In the genomic region with DNA sequence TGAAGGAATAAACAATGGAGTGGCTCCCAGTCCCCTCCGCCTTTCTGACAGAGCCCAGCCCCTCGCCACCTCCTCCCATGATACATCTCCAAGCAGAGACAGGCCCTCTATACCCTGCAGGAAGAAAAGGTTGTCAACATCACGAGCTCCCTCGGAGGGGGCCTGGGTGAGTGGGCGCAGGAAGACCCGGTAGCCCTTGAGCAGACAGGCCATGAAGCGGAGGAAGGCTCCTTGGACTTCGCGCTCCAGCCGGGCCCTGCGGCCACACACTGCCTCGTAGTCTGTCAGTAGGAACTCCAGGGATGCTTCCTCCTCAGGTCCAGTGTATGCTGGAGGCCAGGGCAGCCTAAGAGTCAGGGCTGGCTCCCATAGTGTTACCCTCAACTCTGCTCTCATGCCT, we compare ENCODE assay signal across 23 cellular contexts. TPM values are rescaled to one million over a fixed set of nuclear protein-coding genes. Genes with fewer than 3 reads are reported as not detected.
DNase-seq lines count a peak whose midpoint lies in the region; ATAC-seq, FAIRE-seq and TF ChIP-seq lines count a peak whose summit lies in the region.
"Had no signal": no experiment of that assay in that cellular context is flagged by ENCODE, and none has a peak within 500 bp of the region (broad histone marks: within the 10 kb centered on the region; RNA-seq: fewer than 3 reads in every experiment).

No MANE protein-coding gene starts in this region.

- no peak for ATAC-seq in SK-N-SH treated with all-trans-retinoic acid at 6 μM for 48 hours
- ATAC-seq in activated B cell treated with CpG ODN at 0.5 μM for 24 hours (ENCODE audit: low read depth): no peak

- H3K36me3 Mint-ChIP-seq in activated B cell treated with CpG ODN at 0.5 μM for 24 hours (ENCODE audit: low read depth): peaks cover 88% of the 10 kb centered on the region
- H3K36me3 Mint-ChIP-seq in neural crest cell (ENCODE audit: low read depth): peaks cover 5% of the 10 kb centered on the region

- WGBS in SK-N-SH (ENCODE audit: low lambda C conversion rate): 94% methylated on average over 6 of the region's 12 CpGs

- no peaks in the 10 kb centered on the region for H4K20me1 ChIP-seq in SK-N-SH (ENCODE audit: insufficient read depth)

- intact Hi-C loops in activated B cell treated with CpG ODN at 0.5 μM for 24 hours (cut with micrococcal nuclease): no loop called here

- peaks cover 7 to 68% of the 10 kb centered on the region in 2 experiments for H3K36me3 ChIP-seq in SK-N-SH (replicated peaks in 1 of 2; ENCODE audit: control insufficient read depth in 1 of 2, insufficient read depth in 2 of 2, low read length in 1 of 2)

- H3K9me3 Mint-ChIP-seq in activated B cell treated with CpG ODN at 0.5 μM for 24 hours (no peaks in the 10 kb centered on the region), neural crest cell (no peaks in the 10 kb centered on the region)
- H3K9me3 Mint-ChIP-seq: CD14-positive monocyte had no signal

- peak overlapping the region; percentile 41 for H3K27ac Mint-ChIP-seq in activated B cell treated with CpG ODN at 0.5 μM for 24 hours
- H3K27ac Mint-ChIP-seq in neural crest cell (ENCODE audit: unreplicated experiment): peak overlapping the region; percentile 78

- peaks cover 24% of the 10 kb centered on the region for H3K4me1 Mint-ChIP-seq in activated B cell treated with CpG ODN at 0.5 μM for 24 hours
- peaks cover 2% of the 10 kb centered on the region for H3K4me1 Mint-ChIP-seq in neural crest cell

- TF ChIP-seq POLR2A in H54 (IDR thresholded peaks at IDR 0.05; ENCODE audit: low read depth, low read length): no peak

- H3K9ac ChIP-seq in SK-N-SH: no peak overlapping the region
- H3K9ac ChIP-seq: KMS-11 had no signal

- H3K4me3 Mint-ChIP-seq in activated B cell treated with CpG ODN at 0.5 μM for 24 hours (no peak overlapping the region), neural crest cell (peak overlapping the region; percentile 54)

- H3K27me3 ChIP-seq in SK-N-SH (ENCODE audit: insufficient read depth): no peaks in the 10 kb centered on the region

- H3K4me3 ChIP-seq in SK-N-SH (ENCODE audit: low read depth in 2 of 2, low read length in 1 of 2): no peak overlapping the region
- H3K4me3 ChIP-seq: HAP-1 had no signal

- CTCF ChIA-PET in SK-N-SH (lab: Yijun Ruan, JAX): interaction anchor here (0.8 to 1.8 kb wide), 6 partner anchors 10 to 142 kb away, joined by 3 to 6 read pairs (median 4); a partner anchor contains a TSS
- CTCF ChIA-PET in activated B cell treated with CpG ODN at 0.5 μM for 24 hours (lab: Charles Lee): no interaction called here

- peaks cover 0 to 6% of the 10 kb centered on the region in 2 experiments; a peak in 1 of 4 replicates for H3K4me1 ChIP-seq in SK-N-SH (ENCODE audit: control insufficient read depth in 1 of 2, insufficient read depth in 2 of 2, low read depth in 1 of 2, low read length in 1 of 2)
- H3K4me1 ChIP-seq: Caco-2, HAP-1 had no signal

- no peak for FAIRE-seq in H54 (lab: Jason Lieb, UNC)
- FAIRE-seq: GM19239 had no signal

- H3K27ac ChIP-seq in SK-N-SH (ENCODE audit: low read depth in 2 of 2, low read length in 1 of 2): no peak overlapping the region
- H3K27ac ChIP-seq in substantia nigra (ENCODE audit: low read depth, low read length, poor library complexity, severe bottlenecking): peak overlapping the region; percentile 42
- H3K27ac ChIP-seq: 22Rv1, HL-60, KMS-11 had no signal

- no peak for TF ChIP-seq RAD21 in SK-N-SH (IDR thresholded peaks at IDR 0.05; ENCODE audit: low read length)

- H2AFZ ChIP-seq in SK-N-SH (ENCODE audit: low read depth): no peak overlapping the region

- POLR2A ChIA-PET in SK-N-SH (lab: Yijun Ruan, JAX): interaction anchor here (0.7 to 1.6 kb wide), 3 partner anchors 8 to 28 kb away, joined by 3 to 6 read pairs (median 3); a partner anchor contains a TSS
- POLR2A ChIA-PET in activated B cell treated with CpG ODN at 0.5 μM for 24 hours (lab: Charles Lee): interaction anchor here (0.6 to 2.5 kb wide), 8 partner anchors 11 to 1056 kb away, joined by 3 to 13 read pairs (median 4); a partner anchor contains a TSS

- H3K9me2 ChIP-seq in SK-N-SH: no peaks in the 10 kb centered on the region

- no peak for TF ChIP-seq EP300 in SK-N-SH (IDR thresholded peaks at IDR 0.05; ENCODE audit: borderline replicate concordance in 1 of 2, low read depth in 1 of 2, low read length in 1 of 2)

- TF ChIP-seq CTCF in SK-N-SH (IDR thresholded peaks at IDR 0.05): no peak
- no peak for TF ChIP-seq CTCF in activated B cell treated with CpG ODN at 0.5 μM for 24 hours (IDR thresholded peaks at IDR 0.05)
- TF ChIP-seq CTCF in neural crest cell (conservative IDR thresholded peaks at IDR 0.05): no peak

- no peak overlapping the region for H3K4me2 ChIP-seq in SK-N-SH
- H3K4me2 ChIP-seq: KMS-11 had no signal

- peaks cover 9% of the 10 kb centered on the region for H3K79me2 ChIP-seq in SK-N-SH (ENCODE audit: insufficient read depth)

- peak; percentile 12 for DNase-seq in SK-N-SH
- no peak for DNase-seq in activated B cell treated with CpG ODN at 0.5 μM for 24 hours
- no peak for DNase-seq in neural crest cell (ENCODE audit: low read depth, low spot score)
- DNase-seq in substantia nigra (lab: John Stamatoyannopoulos, UW): no peak
- DNase-seq in hippocampal formation (lab: John Stamatoyannopoulos, UW): no peak
- no peak for DNase-seq in cortex of kidney (lab: John Stamatoyannopoulos, UW)
- DNase-seq in H54 (ENCODE audit: insufficient read length, low spot score): no peak
- DNase-seq: AML-193, Caco-2, DMS153, GF-D8, MV-4-11, NCI-H1694 treated with DMSO at 0.1 percent for 48 hours, NCI-H510A treated with DMSO at 0.1 percent for 48 hours, NCI-H774, SHP77 had no signal

- H3F3A ChIP-seq in SK-N-SH (replicated peaks; ENCODE audit: insufficient read depth): no peaks in the 10 kb centered on the region

- H3K9me3 ChIP-seq in SK-N-SH: no peaks in the 10 kb centered on the region
- H3K9me3 ChIP-seq: Caco-2, HAP-1 had no signal

- no peaks in the 10 kb centered on the region for H3K27me3 Mint-ChIP-seq in activated B cell treated with CpG ODN at 0.5 μM for 24 hours
- no peaks in the 10 kb centered on the region for H3K27me3 Mint-ChIP-seq in neural crest cell (ENCODE audit: low read depth)

TF ChIP-seq in SK-N-SH, 30 proteins besides CTCF, POLR2A, EP300 and RAD21:
- no peak for TF ChIP-seq YY1 (IDR thresholded peaks at IDR 0.05; ENCODE audit: low read depth)
- no peak for TF ChIP-seq JUND (IDR thresholded peaks at IDR 0.05)
- no peak for TF ChIP-seq RCOR1 (IDR thresholded peaks at IDR 0.05; ENCODE audit: low read length)

TF ChIP-seq in SK-N-SH treated with all-trans-retinoic acid at 6 μM for 48 hours, 23 proteins besides CTCF, POLR2A, EP300 and RAD21 (continues in another document):
- no peak for TF ChIP-seq ZNF565 (CRISPR knock-in tag; conservative IDR thresholded peaks at IDR 0.05; ENCODE audit: low read depth)
- TF ChIP-seq, protein P1, sequence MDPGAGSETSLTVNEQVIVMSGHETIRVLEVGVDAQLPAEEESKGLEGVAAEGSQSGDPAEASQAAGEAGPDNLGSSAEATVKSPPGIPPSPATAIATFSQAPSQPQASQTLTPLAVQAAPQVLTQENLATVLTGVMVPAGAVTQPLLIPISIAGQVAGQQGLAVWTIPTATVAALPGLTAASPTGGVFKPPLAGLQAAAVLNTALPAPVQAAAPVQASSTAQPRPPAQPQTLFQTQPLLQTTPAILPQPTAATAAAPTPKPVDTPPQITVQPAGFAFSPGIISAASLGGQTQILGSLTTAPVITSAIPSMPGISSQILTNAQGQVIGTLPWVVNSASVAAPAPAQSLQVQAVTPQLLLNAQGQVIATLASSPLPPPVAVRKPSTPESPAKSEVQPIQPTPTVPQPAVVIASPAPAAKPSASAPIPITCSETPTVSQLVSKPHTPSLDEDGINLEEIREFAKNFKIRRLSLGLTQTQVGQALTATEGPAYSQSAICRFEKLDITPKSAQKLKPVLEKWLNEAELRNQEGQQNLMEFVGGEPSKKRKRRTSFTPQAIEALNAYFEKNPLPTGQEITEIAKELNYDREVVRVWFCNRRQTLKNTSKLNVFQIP (CRISPR knock-in tag; IDR thresholded peaks at IDR 0.05; ENCODE audit: borderline replicate concordance, low read depth): no peak
- no peak for TF ChIP-seq ZNF70 (CRISPR knock-in tag; IDR thresholded peaks at IDR 0.05)
- no peak for TF ChIP-seq ZC3H10 (CRISPR knock-in tag; IDR thresholded peaks at IDR 0.05)

RNA-seq across cellular contexts. Expression of a gene that starts 7.0 kb away (rescaled TPM):
- 27.3 and 29.6 TPM in 2 replicates for polyA plus RNA-seq in SK-N-SH (2012; rRNA removed)
- 6.6 and 11.3 TPM in 2 replicates for polyA plus RNA-seq in SK-N-SH (2012; cell fraction: cytosol; rRNA removed)
- 151 and 153 TPM in 2 replicates for polyA plus RNA-seq in SK-N-SH (2012; cell fraction: nucleus; rRNA removed)
- total RNA-seq in activated B cell treated with CpG ODN at 0.5 μM for 24 hours (217 and 257 TPM in 2 replicates), neural crest cell (71.6 and 75.2 TPM in 2 replicates)

RNA-seq across cellular contexts. Expression of a gene that starts 16.7 kb away (rescaled TPM):
- 2.7 and 2.8 TPM in 2 replicates for polyA plus RNA-seq in SK-N-SH (2012; rRNA removed)
- 2.9 and 4.0 TPM in 2 replicates for polyA plus RNA-seq in SK-N-SH (2012; cell fraction: cytosol; rRNA removed)
- 5.9 and 8.3 TPM in 2 replicates for polyA plus RNA-seq in SK-N-SH (2012; cell fraction: nucleus; rRNA removed)
- total RNA-seq in activated B cell treated with CpG ODN at 0.5 μM for 24 hours (78.4 and 86.3 TPM in 2 replicates), neural crest cell (49.7 and 52.5 TPM in 2 replicates)

RNA-seq across cellular contexts. Expression of a gene that starts 18.9 kb away (rescaled TPM):
- polyA plus RNA-seq in SK-N-SH (2012; rRNA removed): 25.5 and 26.2 TPM in 2 replicates
- 8.8 and 11.5 TPM in 2 replicates for polyA plus RNA-seq in SK-N-SH (2012; cell fraction: cytosol; rRNA removed)
- polyA plus RNA-seq in SK-N-SH (2012; cell fraction: nucleus; rRNA removed): 86.4 and 89.5 TPM in 2 replicates
- total RNA-seq in activated B cell treated with CpG ODN at 0.5 μM for 24 hours: 206 and 247 TPM in 2 replicates
- 34.1 and 34.7 TPM in 2 replicates for total RNA-seq in neural crest cell

RNA-seq across cellular contexts. Expression of a gene that starts 23.9 kb away (rescaled TPM):
- 89.6 and 113 TPM in 2 replicates for polyA plus RNA-seq in SK-N-SH (2012; rRNA removed)
- polyA plus RNA-seq in SK-N-SH (2012; cell fraction: cytosol; rRNA removed): 67.8 and 93.4 TPM in 2 replicates
- 41.8 and 53.1 TPM in 2 replicates for polyA plus RNA-seq in SK-N-SH (2012; cell fraction: nucleus; rRNA removed)
- total RNA-seq in activated B cell treated with CpG ODN at 0.5 μM for 24 hours (51.3 and 56.3 TPM in 2 replicates), neural crest cell (107 and 113 TPM in 2 replicates)

RNA-seq across cellular contexts. Expression of a gene that starts 28.2 kb away (rescaled TPM):
- polyA plus RNA-seq in SK-N-SH (2012; rRNA removed): 12.8 and 16.6 TPM in 2 replicates
- 6.2 and 9.5 TPM in 2 replicates for polyA plus RNA-seq in SK-N-SH (2012; cell fraction: cytosol; rRNA removed)
- 41.2 and 42.8 TPM in 2 replicates for polyA plus RNA-seq in SK-N-SH (2012; cell fraction: nucleus; rRNA removed)
- 9.4 and 10.2 TPM in 2 replicates for total RNA-seq in activated B cell treated with CpG ODN at 0.5 μM for 24 hours
- total RNA-seq in neural crest cell: 18.2 and 20.0 TPM in 2 replicates
